22 cellular contexts compared by ENCODE assay signal in the genomic region with DNA sequence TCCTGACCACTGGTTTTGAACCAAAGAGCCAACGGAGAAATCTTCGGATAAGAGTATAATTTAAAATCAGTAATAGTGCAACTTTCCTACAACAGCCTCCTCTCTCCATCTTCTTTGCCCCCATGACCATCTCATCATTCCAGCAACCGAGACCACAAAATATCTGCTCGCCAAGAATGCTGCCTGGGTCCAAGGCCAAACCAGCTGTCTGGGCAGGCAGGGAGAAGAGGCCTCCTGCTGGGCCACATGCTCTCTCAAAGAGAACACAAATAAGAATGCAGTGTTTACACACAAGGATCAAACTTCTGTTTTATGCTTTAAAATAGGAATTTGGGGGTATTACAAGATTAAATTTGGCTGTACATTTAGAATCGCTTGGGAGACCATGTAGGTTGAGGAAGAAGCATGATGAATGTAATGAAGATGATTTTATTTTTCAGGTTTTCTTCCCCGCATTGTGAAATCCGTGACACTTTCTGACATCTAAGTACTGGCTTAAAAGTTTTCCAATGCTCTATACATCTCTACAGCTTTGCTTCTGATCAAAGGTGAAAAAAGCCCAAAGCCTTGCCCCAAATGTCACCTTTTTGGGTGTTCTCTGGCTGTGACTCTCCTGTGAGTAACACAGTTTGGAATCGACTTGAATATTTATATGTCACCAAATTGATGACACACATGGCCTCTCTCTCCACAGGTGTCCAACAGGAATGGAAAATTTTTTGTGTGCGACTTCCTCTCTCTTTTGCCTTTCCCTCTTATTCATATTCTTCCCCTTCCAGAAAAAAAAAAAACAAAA.
"Had no signal": no experiment of that assay in that cellular context is flagged by ENCODE, and none has a peak within 500 bp of the region (broad histone marks: within the 10 kb centered on the region; RNA-seq: fewer than 3 reads in every experiment).

No MANE protein-coding gene starts in this region.

- H3K4me3 ChIP-seq: colonic mucosa, hepatocyte, lung, psoas muscle, skin epidermis, suprapubic skin, thyroid gland had no signal

- H3K27ac Mint-ChIP-seq: naive thymus-derived CD4-positive, alpha-beta T cell; nephron progenitor cell; stimulated activated naive B cell treated with anti-CD40 and anti-IgM and Interleukin-4, amounts not matched to agents 10 μg/mL and 1 μg/mL and 100 μg/mL, for 72 hours; type B pancreatic cell had no signal

- DNase-seq: colonic mucosa; dermis blood vessel endothelial cell; foreskin melanocyte; head of caudate nucleus; kidney; left colon; left ventricle myocardium superior; mesenchymal stem cell; naive thymus-derived CD4-positive, alpha-beta T cell; nephron progenitor cell; psoas muscle; retina; stimulated activated CD4-positive, alpha-beta T cell treated with anti-CD3 and anti-CD28 coated beads, Interleukin-2, amount 100 ng/mL, for 24 hours; stimulated activated CD4-positive, alpha-beta T cell treated with anti-CD3 and anti-CD28 coated beads, Interleukin-4, amount 100 ng/mL, for 4 hours; stimulated activated naive B cell treated with anti-CD40 and anti-IgM and Interleukin-4, amounts not matched to agents 10 μg/mL and 1 μg/mL and 100 μg/mL, for 72 hours; thyroid gland had no signal

- H3K4me3 Mint-ChIP-seq: naive thymus-derived CD4-positive, alpha-beta T cell; nephron progenitor cell; stimulated activated naive B cell treated with anti-CD40 and anti-IgM and Interleukin-4, amounts not matched to agents 10 μg/mL and 1 μg/mL and 100 μg/mL, for 72 hours; type B pancreatic cell had no signal

- H3K79me2 ChIP-seq: hepatocyte had no signal

- ATAC-seq: left colon; left ventricle myocardium superior; naive thymus-derived CD4-positive, alpha-beta T cell; psoas muscle; sciatic nerve; stimulated activated naive B cell treated with anti-CD40 and anti-IgM and Interleukin-4, amounts not matched to agents 10 μg/mL and 1 μg/mL and 100 μg/mL, for 72 hours had no signal

- H3K36me3 ChIP-seq: colonic mucosa, suprapubic skin, thyroid gland had no signal

- H2AFZ ChIP-seq: hepatocyte had no signal

- H3K9me3 ChIP-seq: colonic mucosa, psoas muscle, suprapubic skin, thyroid gland had no signal

- H3K9me3 Mint-ChIP-seq: nephron progenitor cell, type B pancreatic cell had no signal

- H3K27ac ChIP-seq: colonic mucosa, hepatocyte, psoas muscle, skin epidermis, suprapubic skin, thyroid gland had no signal

- H3K36me3 Mint-ChIP-seq: naive thymus-derived CD4-positive, alpha-beta T cell; stimulated activated naive B cell treated with anti-CD40 and anti-IgM and Interleukin-4, amounts not matched to agents 10 μg/mL and 1 μg/mL and 100 μg/mL, for 72 hours; type B pancreatic cell had no signal

- H3K4me1 ChIP-seq: colonic mucosa, psoas muscle, suprapubic skin, thyroid gland had no signal

- H3K4me2 ChIP-seq: hepatocyte had no signal

- H3K4me1 Mint-ChIP-seq: naive thymus-derived CD4-positive, alpha-beta T cell; stimulated activated naive B cell treated with anti-CD40 and anti-IgM and Interleukin-4, amounts not matched to agents 10 μg/mL and 1 μg/mL and 100 μg/mL, for 72 hours had no signal

- H3K27me3 ChIP-seq: colonic mucosa, hepatocyte, suprapubic skin, thyroid gland had no signal
